Comparison of ENCODE assay signal across 2 cellular contexts in the genomic region with DNA sequence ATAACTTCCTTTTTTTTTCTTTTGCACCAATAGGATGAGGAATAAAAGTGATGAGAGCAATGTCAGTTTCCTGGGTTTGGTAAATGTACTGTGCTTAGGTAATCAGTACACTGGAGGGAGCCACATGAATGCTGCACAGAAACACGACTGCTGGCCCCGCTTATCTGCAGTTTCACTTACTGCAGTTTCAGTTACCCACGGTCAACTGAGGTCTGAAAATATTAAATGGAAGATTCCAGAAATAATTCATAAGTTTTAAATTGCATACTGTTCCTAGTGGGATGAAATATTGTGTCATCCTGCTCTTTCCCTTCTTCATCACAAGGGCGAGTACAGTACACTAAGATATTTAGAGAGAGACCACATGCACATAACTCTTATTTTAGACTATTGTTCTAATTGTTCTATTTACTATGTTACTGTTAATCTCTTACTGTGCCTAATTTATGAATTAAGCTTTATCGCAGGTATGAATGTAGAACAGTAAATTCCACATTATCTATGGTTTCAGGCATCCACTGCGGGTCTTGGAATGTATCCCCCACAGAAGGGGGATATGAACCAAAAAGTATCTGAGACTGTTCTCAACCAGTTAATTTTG.
TF ChIP-seq lines count a peak whose summit lies in the region.

No MANE protein-coding gene starts in this region.

TF ChIP-seq in SK-N-SH treated with all-trans-retinoic acid at 6 μM for 48 hours, 23 proteins besides CTCF, POLR2A, EP300 and RAD21:
- TF ChIP-seq, protein P1, sequence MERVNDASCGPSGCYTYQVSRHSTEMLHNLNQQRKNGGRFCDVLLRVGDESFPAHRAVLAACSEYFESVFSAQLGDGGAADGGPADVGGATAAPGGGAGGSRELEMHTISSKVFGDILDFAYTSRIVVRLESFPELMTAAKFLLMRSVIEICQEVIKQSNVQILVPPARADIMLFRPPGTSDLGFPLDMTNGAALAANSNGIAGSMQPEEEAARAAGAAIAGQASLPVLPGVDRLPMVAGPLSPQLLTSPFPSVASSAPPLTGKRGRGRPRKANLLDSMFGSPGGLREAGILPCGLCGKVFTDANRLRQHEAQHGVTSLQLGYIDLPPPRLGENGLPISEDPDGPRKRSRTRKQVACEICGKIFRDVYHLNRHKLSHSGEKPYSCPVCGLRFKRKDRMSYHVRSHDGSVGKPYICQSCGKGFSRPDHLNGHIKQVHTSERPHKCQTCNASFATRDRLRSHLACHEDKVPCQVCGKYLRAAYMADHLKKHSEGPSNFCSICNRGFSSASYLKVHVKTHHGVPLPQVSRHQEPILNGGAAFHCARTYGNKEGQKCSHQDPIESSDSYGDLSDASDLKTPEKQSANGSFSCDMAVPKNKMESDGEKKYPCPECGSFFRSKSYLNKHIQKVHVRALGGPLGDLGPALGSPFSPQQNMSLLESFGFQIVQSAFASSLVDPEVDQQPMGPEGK (CRISPR knock-in tag; IDR thresholded peaks at IDR 0.05; ENCODE audit: borderline replicate concordance): no peak
- no peak for TF ChIP-seq ZNF8 (CRISPR knock-in tag; IDR thresholded peaks at IDR 0.05)
- TF ChIP-seq, protein P2, sequence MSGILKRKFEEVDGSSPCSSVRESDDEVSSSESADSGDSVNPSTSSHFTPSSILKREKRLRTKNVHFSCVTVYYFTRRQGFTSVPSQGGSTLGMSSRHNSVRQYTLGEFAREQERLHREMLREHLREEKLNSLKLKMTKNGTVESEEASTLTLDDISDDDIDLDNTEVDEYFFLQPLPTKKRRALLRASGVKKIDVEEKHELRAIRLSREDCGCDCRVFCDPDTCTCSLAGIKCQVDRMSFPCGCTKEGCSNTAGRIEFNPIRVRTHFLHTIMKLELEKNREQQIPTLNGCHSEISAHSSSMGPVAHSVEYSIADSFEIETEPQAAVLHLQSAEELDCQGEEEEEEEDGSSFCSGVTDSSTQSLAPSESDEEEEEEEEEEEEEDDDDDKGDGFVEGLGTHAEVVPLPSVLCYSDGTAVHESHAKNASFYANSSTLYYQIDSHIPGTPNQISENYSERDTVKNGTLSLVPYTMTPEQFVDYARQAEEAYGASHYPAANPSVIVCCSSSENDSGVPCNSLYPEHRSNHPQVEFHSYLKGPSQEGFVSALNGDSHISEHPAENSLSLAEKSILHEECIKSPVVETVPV (CRISPR knock-in tag; IDR thresholded peaks at IDR 0.05): no peak
- no peak for TF ChIP-seq OSR1 (CRISPR knock-in tag; IDR thresholded peaks at IDR 0.05)
- TF ChIP-seq, protein P3, sequence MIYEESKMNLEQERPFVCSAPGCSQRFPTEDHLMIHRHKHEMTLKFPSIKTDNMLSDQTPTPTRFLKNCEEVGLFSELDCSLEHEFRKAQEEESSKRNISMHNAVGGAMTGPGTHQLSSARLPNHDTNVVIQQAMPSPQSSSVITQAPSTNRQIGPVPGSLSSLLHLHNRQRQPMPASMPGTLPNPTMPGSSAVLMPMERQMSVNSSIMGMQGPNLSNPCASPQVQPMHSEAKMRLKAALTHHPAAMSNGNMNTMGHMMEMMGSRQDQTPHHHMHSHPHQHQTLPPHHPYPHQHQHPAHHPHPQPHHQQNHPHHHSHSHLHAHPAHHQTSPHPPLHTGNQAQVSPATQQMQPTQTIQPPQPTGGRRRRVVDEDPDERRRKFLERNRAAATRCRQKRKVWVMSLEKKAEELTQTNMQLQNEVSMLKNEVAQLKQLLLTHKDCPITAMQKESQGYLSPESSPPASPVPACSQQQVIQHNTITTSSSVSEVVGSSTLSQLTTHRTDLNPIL (CRISPR knock-in tag; IDR thresholded peaks at IDR 0.05; ENCODE audit: low read depth): no peak
- no peak for TF ChIP-seq RARB (CRISPR knock-in tag; IDR thresholded peaks at IDR 0.05)
- no peak for TF ChIP-seq ZFP3 (CRISPR knock-in tag; IDR thresholded peaks at IDR 0.05)
- TF ChIP-seq CSDC2 (CRISPR knock-in tag; IDR thresholded peaks at IDR 0.05): no peak
- TF ChIP-seq GLIS3 (CRISPR knock-in tag; IDR thresholded peaks at IDR 0.05): no peak
- no peak for TF ChIP-seq ISL1 (CRISPR knock-in tag; IDR thresholded peaks at IDR 0.05)
- TF ChIP-seq ESRRG (CRISPR knock-in tag; IDR thresholded peaks at IDR 0.05): no peak
- no peak for TF ChIP-seq ZNF565 (CRISPR knock-in tag; conservative IDR thresholded peaks at IDR 0.05; ENCODE audit: low read depth)
- TF ChIP-seq ZC3H10 (CRISPR knock-in tag; IDR thresholded peaks at IDR 0.05): no peak
- no peak for TF ChIP-seq ZFP30 (CRISPR knock-in tag; IDR thresholded peaks at IDR 0.05)

TF ChIP-seq in HEK293T, 16 proteins besides CTCF, POLR2A, EP300 and RAD21 (continued from another document):
- TF ChIP-seq CTBP1 (IDR thresholded peaks at IDR 0.05; ENCODE audit: borderline replicate concordance) (no peak), L3MBTL2 (conservative IDR thresholded peaks at IDR 0.05) (no peak), ZNF384 (IDR thresholded peaks at IDR 0.05) (no peak), FOXK2 (IDR thresholded peaks at IDR 0.05) (no peak), FOXA1 (IDR thresholded peaks at IDR 0.05) (no peak), SP1 (IDR thresholded peaks at IDR 0.05) (no peak), ELF4 (IDR thresholded peaks at IDR 0.05) (no peak)
TF ChIP-seq in HEK293T: peak in this region for 0.
